24 cellular contexts compared by ENCODE assay signal in genomic region chr13:74173822-74174221, GRCh38. TPM values are rescaled to one million over a fixed set of nuclear protein-coding genes. Genes with fewer than 3 reads are reported as not detected.
DNase-seq lines count a peak whose midpoint lies in the region; ATAC-seq and TF ChIP-seq lines count a peak whose summit lies in the region.
"Had no signal": no experiment of that assay in that cellular context is flagged by ENCODE, and none has a peak within 500 bp of the region (broad histone marks: within the 10 kb centered on the region; RNA-seq: fewer than 3 reads in every experiment).

No MANE protein-coding gene starts in this region.

- no peak overlapping the region for H3K9ac ChIP-seq in skeletal muscle tissue (ENCODE audit: low read depth in 1 of 3, low read length in 3 of 3)
- H3K9ac ChIP-seq: BLaER1 had no signal

- no peak overlapping the region for H3K27ac Mint-ChIP-seq in T-helper 17 cell
- H3K27ac Mint-ChIP-seq: CD14-positive monocyte had no signal

- 14 to 26% (median 25%) methylated on average over 3 of the region's 3 CpGs for WGBS in psoas muscle, 3 donors
- WGBS in esophagus muscularis mucosa = 78% methylated on average over 3 of the region's 3 CpGs

- no peak overlapping the region for H3K4me2 ChIP-seq in osteoblast (ENCODE audit: insufficient read depth, low read length)
- H3K4me2 ChIP-seq: BLaER1 had no signal

- H3K27me3 Mint-ChIP-seq in T-helper 17 cell = no peaks in the 10 kb centered on the region
- H3K27me3 Mint-ChIP-seq: CD4-positive, alpha-beta memory T cell had no signal

- DNase-seq in osteoblast (ENCODE audit: insufficient read length, low spot score, missing footprints) (peak; percentile 38), psoas muscle (no peak), esophagus muscularis mucosa (ENCODE audit: extremely low spot score) (no peak), T-helper 17 cell (no peak)
- DNase-seq: 8988T; ACHN; BE2C; C1 segment of cervical spinal cord; CD4-positive, alpha-beta memory T cell; CD4-positive, CD25-positive, alpha-beta regulatory T cell; CD8-positive, alpha-beta memory T cell; COR-L47; DMS 273 treated with DMSO at 0.1 percent for 48 hours; DMS153; DMS53; DMS79; DND-41; EL; GDM1 had no signal

- no peak for TF ChIP-seq POLR2A in esophagus muscularis mucosa (IDR thresholded peaks at IDR 0.05; ENCODE audit: low read depth)

- peak; percentile 82 to 93 (median 89) for ATAC-seq in psoas muscle
- ATAC-seq in T-helper 17 cell = no peak
- ATAC-seq: GM12878 had no signal

- no peak for TF ChIP-seq CTCF in osteoblast (IDR thresholded peaks at IDR 0.05; ENCODE audit: extremely low read depth, low read depth, low read length)
- TF ChIP-seq CTCF in psoas muscle (IDR thresholded peaks at IDR 0.05) = no peak
- TF ChIP-seq CTCF in esophagus muscularis mucosa (IDR thresholded peaks at IDR 0.05) = no peak

- H2AFZ ChIP-seq in osteoblast (ENCODE audit: low read length) = no peak overlapping the region

- H3K27ac ChIP-seq in osteoblast (ENCODE audit: low read depth, low read length) = no peak overlapping the region
- H3K27ac ChIP-seq in psoas muscle = peak overlapping the region; percentile 68
- H3K27ac ChIP-seq in skeletal muscle tissue (ENCODE audit: low read depth, low read length) = peak overlapping the region; percentile 64
- no peak overlapping the region for H3K27ac ChIP-seq in esophagus muscularis mucosa (replicated peaks in 1 of 4)
- H3K27ac ChIP-seq: BLaER1 had no signal

- H4K20me1 ChIP-seq in osteoblast (ENCODE audit: insufficient read depth, low read length) = no peaks in the 10 kb centered on the region
- H4K20me1 ChIP-seq: BLaER1 had no signal

- H3K79me2 ChIP-seq in osteoblast (ENCODE audit: insufficient read depth, low read length) = no peaks in the 10 kb centered on the region

- no peaks in the 10 kb centered on the region for H3K4me1 ChIP-seq in osteoblast (ENCODE audit: insufficient read depth, low read length)
- peaks cover 8% of the 10 kb centered on the region for H3K4me1 ChIP-seq in psoas muscle
- H3K4me1 ChIP-seq in skeletal muscle tissue (ENCODE audit: control insufficient read depth in 3 of 3, insufficient read depth in 3 of 3, low read length in 3 of 3) = peaks cover 0 to 10% (median 6%) of the 10 kb centered on the region in 3 donors
- H3K4me1 ChIP-seq in esophagus muscularis mucosa = no peaks in the 10 kb centered on the region
- H3K4me1 ChIP-seq: BE2C, BLaER1 had no signal

- no peak for TF ChIP-seq EP300 in esophagus muscularis mucosa (IDR thresholded peaks at IDR 0.05)

- H3K36me3 ChIP-seq in osteoblast (ENCODE audit: insufficient read depth, low read length) = no peaks in the 10 kb centered on the region
- no peaks in the 10 kb centered on the region for H3K36me3 ChIP-seq in psoas muscle (ENCODE audit: insufficient read depth in 1 of 2, low read depth in 1 of 2)
- no peaks in the 10 kb centered on the region for H3K36me3 ChIP-seq in skeletal muscle tissue (ENCODE audit: control insufficient read depth in 3 of 3, insufficient read depth in 3 of 3, low read length in 3 of 3)
- H3K36me3 ChIP-seq in esophagus muscularis mucosa = no peaks in the 10 kb centered on the region
- H3K36me3 ChIP-seq: BE2C, BLaER1 had no signal

- intact Hi-C loops in psoas muscle (cut with DNase I) (no loop called here), esophagus muscularis mucosa (cut with DNase I) (no loop called here)

- no peak overlapping the region for H3K4me3 Mint-ChIP-seq in T-helper 17 cell
- H3K4me3 Mint-ChIP-seq: CD14-positive monocyte; CD4-positive, alpha-beta memory T cell; CD4-positive, CD25-positive, alpha-beta regulatory T cell; CD8-positive, alpha-beta memory T cell had no signal

- H3K4me3 ChIP-seq in osteoblast (ENCODE audit: insufficient read depth, low read length) (no peak overlapping the region), psoas muscle (no peak overlapping the region), skeletal muscle tissue (ENCODE audit: low read length in 3 of 3) (no peak overlapping the region), esophagus muscularis mucosa (no peak overlapping the region)
- H3K4me3 ChIP-seq: BLaER1, GM12878 had no signal

- no peaks in the 10 kb centered on the region for H3K9me3 ChIP-seq in osteoblast (ENCODE audit: low read depth, low read length)
- no peaks in the 10 kb centered on the region for H3K9me3 ChIP-seq in psoas muscle
- no peaks in the 10 kb centered on the region for H3K9me3 ChIP-seq in skeletal muscle tissue (ENCODE audit: control insufficient read depth in 3 of 3, low read length in 3 of 3)
- H3K9me3 ChIP-seq in esophagus muscularis mucosa = no peaks in the 10 kb centered on the region
- H3K9me3 ChIP-seq in T-helper 17 cell (ENCODE audit: control insufficient read depth, low read length, poor library complexity, severe bottlenecking) = no peaks in the 10 kb centered on the region
- H3K9me3 ChIP-seq: BE2C, BLaER1 had no signal

- no peaks in the 10 kb centered on the region for H3K4me1 Mint-ChIP-seq in T-helper 17 cell
- H3K4me1 Mint-ChIP-seq: CD14-positive monocyte had no signal

- H3K36me3 Mint-ChIP-seq in T-helper 17 cell (ENCODE audit: low read depth) = no peaks in the 10 kb centered on the region
- H3K36me3 Mint-ChIP-seq: CD14-positive monocyte; CD4-positive, alpha-beta memory T cell; CD8-positive, alpha-beta memory T cell had no signal

- H3K27me3 ChIP-seq in osteoblast (ENCODE audit: insufficient read depth, low read length) (no peaks in the 10 kb centered on the region), psoas muscle (ENCODE audit: insufficient read depth in 3 of 3, low read length in 2 of 3) (no peaks in the 10 kb centered on the region), skeletal muscle tissue (ENCODE audit: control insufficient read depth in 3 of 3, insufficient read depth in 3 of 3, low read length in 3 of 3) (no peaks in the 10 kb centered on the region), esophagus muscularis mucosa (no peaks in the 10 kb centered on the region)
- H3K27me3 ChIP-seq: BE2C, BLaER1 had no signal

RNA-seq across cellular contexts. Expression of gene KLF12, which starts 39.6 kb away (rescaled TPM):
- total RNA-seq in osteoblast = 43.4 and 44.8 TPM in 2 replicates
- 10 to 100 TPM in 1 of 4 donors, 1 to 10 TPM in 3; 8.0 to 12.4 (median 8.6) TPM for total RNA-seq in psoas muscle
- polyA plus RNA-seq in psoas muscle = 1 to 10 TPM in 2 of 3 donors, under 1 TPM in 1; 0.55 to 2.1 (median 1.7) TPM
- 18.3 TPM for total RNA-seq in skeletal muscle tissue
- 10 to 100 TPM; 13.8 to 20.7 (median 17.0) TPM for total RNA-seq in esophagus muscularis mucosa
- 10 to 100 TPM; 88.9 to 97.6 TPM for total RNA-seq in T-helper 17 cell
- total RNA-seq: G401 had no signal

Comparison
In these comparisons a context has a peak if more than half of its experiments do, and no peak if none do; other contexts are left out.
1. H3K27ac ChIP-seq: peak in psoas muscle (single experiment) and skeletal muscle tissue (single experiment); none in osteoblast (single experiment) and esophagus muscularis mucosa (0 of 4).